In genomic region chr19:46999377-46999776, GRCh38 we compare ENCODE assay signal across 28 cellular contexts. TPM values are rescaled to one million over a fixed set of nuclear protein-coding genes. Genes with fewer than 3 reads are reported as not detected.
"Had no signal": no experiment of that assay in that cellular context is flagged by ENCODE, and none has a peak within 500 bp of the region (broad histone marks: within the 10 kb centered on the region; RNA-seq: fewer than 3 reads in every experiment).

No MANE protein-coding gene starts in this region.

- ATAC-seq: activated CD4-positive, alpha-beta T cell treated with anti-CD3 and anti-CD28 coated beads for 36 hours; activated CD8-positive, alpha-beta memory T cell treated with anti-CD3 and anti-CD28 coated beads, Interleukin-2, amount 10 ng/mL, durations not matched to agents 7 days and 5 days; activated CD8-positive, alpha-beta T cell treated with anti-CD3 and anti-CD28 coated beads, Interleukin-2, amount 10 ng/mL, durations not matched to agents 7 days and 5 days; activated naive CD4-positive, alpha-beta T cell treated with anti-CD3 and anti-CD28 coated beads, Interleukin-2, amount 50 U/mL, for 72 hours; foreskin keratinocyte; gastrocnemius medialis had no signal

- H3K9me3 ChIP-seq: colonic mucosa, esophagus muscularis mucosa, gastrocnemius medialis had no signal

- H3K27ac ChIP-seq: brain microvascular endothelial cell, colonic mucosa, esophagus muscularis mucosa, foreskin keratinocyte, gastrocnemius medialis had no signal

- H3K9me3 Mint-ChIP-seq: activated CD4-positive, alpha-beta memory T cell treated with anti-CD3 and anti-CD28 coated beads for 36 hours; activated CD4-positive, alpha-beta T cell treated with anti-CD3 and anti-CD28 coated beads, Interleukin-2, amount 10 ng/mL, durations not matched to agents 24 days and 14 days; activated naive CD4-positive, alpha-beta T cell treated with anti-CD3 and anti-CD28 coated beads, Interleukin-2, amount 10 ng/mL, durations not matched to agents 7 days and 5 days; activated naive CD4-positive, alpha-beta T cell treated with anti-CD3 and anti-CD28 coated beads, Interleukin-2, amount 50 U/mL, for 72 hours; activated naive CD8-positive, alpha-beta T cell treated with anti-CD3 and anti-CD28 coated beads, Interleukin-2, amount 10 ng/mL, durations not matched to agents 7 days and 5 days; activated T-helper 1 cell treated with anti-CD3 and anti-CD28 coated beads, Interleukin-12 subunit alpha, Interleukin-12 subunit beta, Interleukin-2, Interleukin-4 antibody, amounts not matched to agents 30 ng/mL and 10 ng/mL and 1 ng/mL, durations not matched to agents 14 hours and 24 hours and 36 hours; activated T-helper 2 cell treated with anti-CD3 and anti-CD28 coated beads, Interferon-gamma antibody, Interleukin-2, Interleukin-4, amounts not matched to agents 10 μg/mL and 5 μg/mL and 100 μg/mL, durations not matched to agents 14 hours and 24 hours and 36 hours; endodermal cell had no signal

- H3K4me1 ChIP-seq: colonic mucosa, foreskin keratinocyte had no signal

- DNase-seq: activated CD4-positive, alpha-beta memory T cell treated with anti-CD3 and anti-CD28 coated beads for 36 hours; activated CD4-positive, alpha-beta T cell treated with anti-CD3 and anti-CD28 coated beads for 36 hours; activated CD4-positive, alpha-beta T cell treated with anti-CD3 and anti-CD28 coated beads, Interleukin-2, amount 10 ng/mL, durations not matched to agents 24 days and 14 days; activated CD4-positive, CD25-positive, alpha-beta regulatory T cell; activated CD4-positive, CD25-positive, alpha-beta regulatory T cell treated with anti-CD3 and anti-CD28 coated beads, Interleukin-2, amount 50 U/mL, for 72 hours; activated CD8-positive, alpha-beta memory T cell treated with anti-CD3 and anti-CD28 coated beads, Interleukin-2, amount 10 ng/mL, durations not matched to agents 7 days and 5 days; activated CD8-positive, alpha-beta memory T cell treated with anti-CD3 and anti-CD28 coated beads, Interleukin-2, amount 50 U/mL, for 4 hours; activated CD8-positive, alpha-beta T cell treated with anti-CD3 and anti-CD28 coated beads, Interleukin-2, amount 10 ng/mL, durations not matched to agents 7 days and 5 days; activated effector memory CD4-positive, alpha-beta T cell treated with anti-CD3 and anti-CD28 coated beads, Interleukin-2, amount 50 U/mL, for 16 hours; activated naive CD4-positive, alpha-beta T cell; activated naive CD4-positive, alpha-beta T cell treated with anti-CD3 and anti-CD28 coated beads, Interleukin-2, amount 10 ng/mL, durations not matched to agents 7 days and 5 days; activated naive CD8-positive, alpha-beta T cell treated with anti-CD3 and anti-CD28 coated beads, Interleukin-2, amount 10 ng/mL, durations not matched to agents 7 days and 5 days; activated T-cell treated with anti-CD3 and anti-CD28 coated beads, Interleukin-2, amount 50 U/mL, for 1 hour; activated T-cell treated with anti-CD3 and anti-CD28 coated beads, Interleukin-2, amount 50 U/mL, for 48 hours; brain microvascular endothelial cell; colonic mucosa; effector memory CD4-positive, alpha-beta T cell; endodermal cell; foreskin keratinocyte; gastrocnemius medialis; glutamatergic neuron; T-helper 2 cell had no signal

- H3K4me3 Mint-ChIP-seq: activated CD4-positive, alpha-beta memory T cell treated with anti-CD3 and anti-CD28 coated beads for 36 hours; activated CD4-positive, alpha-beta T cell treated with anti-CD3 and anti-CD28 coated beads for 36 hours; activated CD4-positive, alpha-beta T cell treated with anti-CD3 and anti-CD28 coated beads, Interleukin-2, amount 10 ng/mL, durations not matched to agents 24 days and 14 days; activated CD8-positive, alpha-beta memory T cell treated with anti-CD3 and anti-CD28 coated beads, Interleukin-2, amount 10 ng/mL, durations not matched to agents 7 days and 5 days; activated CD8-positive, alpha-beta T cell treated with anti-CD3 and anti-CD28 coated beads, Interleukin-2, amount 10 ng/mL, durations not matched to agents 7 days and 5 days; activated naive CD4-positive, alpha-beta T cell treated with anti-CD3 and anti-CD28 coated beads, Interleukin-2, amount 10 ng/mL, durations not matched to agents 7 days and 5 days; activated naive CD8-positive, alpha-beta T cell treated with anti-CD3 and anti-CD28 coated beads, Interleukin-2, amount 10 ng/mL, durations not matched to agents 7 days and 5 days; activated T-helper 1 cell treated with anti-CD3 and anti-CD28 coated beads, Interleukin-12 subunit alpha, Interleukin-12 subunit beta, Interleukin-2, Interleukin-4 antibody, amounts not matched to agents 30 ng/mL and 10 ng/mL and 1 ng/mL, durations not matched to agents 14 hours and 24 hours and 36 hours; endodermal cell had no signal

- H3K4me1 Mint-ChIP-seq: activated CD4-positive, alpha-beta T cell treated with anti-CD3 and anti-CD28 coated beads for 36 hours; activated CD4-positive, alpha-beta T cell treated with anti-CD3 and anti-CD28 coated beads, Interleukin-2, amount 10 ng/mL, durations not matched to agents 24 days and 14 days; activated naive CD4-positive, alpha-beta T cell treated with anti-CD3 and anti-CD28 coated beads, Interleukin-2, amount 10 ng/mL, durations not matched to agents 7 days and 5 days; activated naive CD8-positive, alpha-beta T cell treated with anti-CD3 and anti-CD28 coated beads, Interleukin-2, amount 10 ng/mL, durations not matched to agents 7 days and 5 days; endodermal cell had no signal

- H3K4me3 ChIP-seq: colonic mucosa, esophagus muscularis mucosa, gastrocnemius medialis had no signal

- H3K36me3 Mint-ChIP-seq: activated naive CD4-positive, alpha-beta T cell treated with anti-CD3 and anti-CD28 coated beads, Interleukin-2, amount 50 U/mL, for 72 hours; activated naive CD8-positive, alpha-beta T cell treated with anti-CD3 and anti-CD28 coated beads, Interleukin-2, amount 10 ng/mL, durations not matched to agents 7 days and 5 days had no signal

- H3K27me3 Mint-ChIP-seq: activated CD4-positive, alpha-beta memory T cell treated with anti-CD3 and anti-CD28 coated beads for 36 hours had no signal

- H3K27ac Mint-ChIP-seq: activated CD4-positive, alpha-beta memory T cell treated with anti-CD3 and anti-CD28 coated beads for 36 hours; activated CD4-positive, alpha-beta T cell treated with anti-CD3 and anti-CD28 coated beads for 36 hours; activated CD4-positive, alpha-beta T cell treated with anti-CD3 and anti-CD28 coated beads, Interleukin-2, amount 10 ng/mL, durations not matched to agents 24 days and 14 days; activated CD8-positive, alpha-beta memory T cell treated with anti-CD3 and anti-CD28 coated beads, Interleukin-2, amount 10 ng/mL, durations not matched to agents 7 days and 5 days; activated CD8-positive, alpha-beta T cell treated with anti-CD3 and anti-CD28 coated beads, Interleukin-2, amount 10 ng/mL, durations not matched to agents 7 days and 5 days; activated naive CD4-positive, alpha-beta T cell treated with anti-CD3 and anti-CD28 coated beads, Interleukin-2, amount 10 ng/mL, durations not matched to agents 7 days and 5 days; activated naive CD4-positive, alpha-beta T cell treated with anti-CD3 and anti-CD28 coated beads, Interleukin-2, amount 50 U/mL, for 72 hours; activated naive CD8-positive, alpha-beta T cell treated with anti-CD3 and anti-CD28 coated beads, Interleukin-2, amount 10 ng/mL, durations not matched to agents 7 days and 5 days; activated T-helper 1 cell treated with anti-CD3 and anti-CD28 coated beads, Interleukin-12 subunit alpha, Interleukin-12 subunit beta, Interleukin-2, Interleukin-4 antibody, amounts not matched to agents 30 ng/mL and 10 ng/mL and 1 ng/mL, durations not matched to agents 14 hours and 24 hours and 36 hours; activated T-helper 2 cell treated with anti-CD3 and anti-CD28 coated beads, Interferon-gamma antibody, Interleukin-2, Interleukin-4, amounts not matched to agents 10 μg/mL and 5 μg/mL and 100 μg/mL, durations not matched to agents 14 hours and 24 hours and 36 hours; endodermal cell had no signal

- H3K27me3 ChIP-seq: brain microvascular endothelial cell, esophagus muscularis mucosa had no signal

RNA-seq across cellular contexts. Expression of gene NPAS1, which starts 20.3 kb away (rescaled TPM):
- total RNA-seq: activated CD4-positive, alpha-beta memory T cell treated with anti-CD3 and anti-CD28 coated beads for 36 hours; activated CD8-positive, alpha-beta T cell treated with anti-CD3 and anti-CD28 coated beads, Interleukin-2, amount 10 ng/mL, durations not matched to agents 7 days and 5 days; activated T-helper 2 cell treated with anti-CD3 and anti-CD28 coated beads, Interferon-gamma antibody, Interleukin-2, Interleukin-4, amounts not matched to agents 10 μg/mL and 5 μg/mL and 100 μg/mL, durations not matched to agents 14 hours and 24 hours and 36 hours; dermis microvascular lymphatic vessel endothelial cell; T-helper 1 cell treated with Interleukin-12 subunit alpha and Interleukin-12 subunit beta and Interleukin-4 antibody, amounts not matched to agents 30 ng/mL and 1 ng/mL, for 36 hours had no signal
